1 cellular context compared by ENCODE assay signal in the genomic region with DNA sequence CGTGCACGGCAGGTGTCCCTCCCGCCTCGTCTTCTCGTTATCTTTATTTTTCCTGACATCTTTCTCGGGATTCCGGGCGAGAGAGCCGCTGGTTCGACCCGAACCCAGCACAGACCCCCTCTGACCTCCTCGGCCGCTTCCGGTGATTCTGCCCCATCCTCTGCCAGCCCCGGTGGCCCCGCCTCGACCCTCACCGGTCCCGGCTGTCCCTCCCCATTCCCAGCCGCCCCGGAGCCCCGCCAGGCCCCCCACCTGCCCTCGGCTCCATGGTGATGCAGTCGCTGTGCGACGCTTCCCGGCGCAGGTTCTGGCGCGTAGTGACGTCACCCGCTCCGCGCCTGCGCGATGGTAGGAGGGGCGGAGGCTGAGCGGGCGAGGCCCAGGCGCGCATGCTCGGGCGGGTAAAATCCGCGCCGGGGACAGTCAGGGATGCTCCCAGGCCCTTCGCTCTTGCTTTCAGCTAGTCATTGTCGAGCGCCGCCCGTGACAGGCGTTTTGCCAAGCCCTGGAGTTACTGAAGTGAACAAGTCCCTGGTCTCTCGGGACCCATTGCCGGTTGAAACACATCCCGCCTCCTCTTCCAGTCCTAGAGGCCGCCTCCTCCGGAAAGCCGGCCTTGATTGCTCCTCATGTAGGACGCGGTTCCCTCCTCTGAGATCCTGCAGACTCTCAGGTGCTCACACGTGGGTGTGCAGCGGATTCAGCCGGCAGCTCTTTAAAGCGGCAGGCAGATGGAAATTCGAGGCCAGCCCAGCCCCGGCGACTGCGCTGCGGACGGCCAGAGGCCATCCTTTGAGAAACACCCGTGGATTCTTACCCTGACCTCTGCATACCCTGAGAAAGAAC.
A peak's percentile ranks its signal among the peaks of the same experiment; 100 is the strongest.
TF ChIP-seq lines count a peak whose summit lies in the region.

A gene with protein sequence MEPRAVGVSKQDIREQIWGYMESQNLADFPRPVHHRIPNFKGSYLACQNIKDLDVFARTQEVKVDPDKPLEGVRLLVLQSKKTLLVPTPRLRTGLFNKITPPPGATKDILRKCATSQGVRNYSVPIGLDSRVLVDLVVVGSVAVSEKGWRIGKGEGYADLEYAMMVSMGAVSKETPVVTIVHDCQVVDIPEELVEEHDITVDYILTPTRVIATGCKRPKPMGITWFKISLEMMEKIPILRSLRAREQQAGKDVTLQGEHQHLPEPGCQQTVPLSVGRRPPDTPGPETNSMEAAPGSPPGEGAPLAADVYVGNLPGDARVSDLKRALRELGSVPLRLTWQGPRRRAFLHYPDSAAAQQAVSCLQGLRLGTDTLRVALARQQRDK (minus strand): TSS at position 319 of the 846 bp plus-strand sequence. CDS start 51 bp downstream, at position 268.

TF ChIP-seq in HepG2, 621 proteins besides CTCF, POLR2A, EP300 and RAD21 (continued from another document and continues in another):
- TF ChIP-seq, protein P1, sequence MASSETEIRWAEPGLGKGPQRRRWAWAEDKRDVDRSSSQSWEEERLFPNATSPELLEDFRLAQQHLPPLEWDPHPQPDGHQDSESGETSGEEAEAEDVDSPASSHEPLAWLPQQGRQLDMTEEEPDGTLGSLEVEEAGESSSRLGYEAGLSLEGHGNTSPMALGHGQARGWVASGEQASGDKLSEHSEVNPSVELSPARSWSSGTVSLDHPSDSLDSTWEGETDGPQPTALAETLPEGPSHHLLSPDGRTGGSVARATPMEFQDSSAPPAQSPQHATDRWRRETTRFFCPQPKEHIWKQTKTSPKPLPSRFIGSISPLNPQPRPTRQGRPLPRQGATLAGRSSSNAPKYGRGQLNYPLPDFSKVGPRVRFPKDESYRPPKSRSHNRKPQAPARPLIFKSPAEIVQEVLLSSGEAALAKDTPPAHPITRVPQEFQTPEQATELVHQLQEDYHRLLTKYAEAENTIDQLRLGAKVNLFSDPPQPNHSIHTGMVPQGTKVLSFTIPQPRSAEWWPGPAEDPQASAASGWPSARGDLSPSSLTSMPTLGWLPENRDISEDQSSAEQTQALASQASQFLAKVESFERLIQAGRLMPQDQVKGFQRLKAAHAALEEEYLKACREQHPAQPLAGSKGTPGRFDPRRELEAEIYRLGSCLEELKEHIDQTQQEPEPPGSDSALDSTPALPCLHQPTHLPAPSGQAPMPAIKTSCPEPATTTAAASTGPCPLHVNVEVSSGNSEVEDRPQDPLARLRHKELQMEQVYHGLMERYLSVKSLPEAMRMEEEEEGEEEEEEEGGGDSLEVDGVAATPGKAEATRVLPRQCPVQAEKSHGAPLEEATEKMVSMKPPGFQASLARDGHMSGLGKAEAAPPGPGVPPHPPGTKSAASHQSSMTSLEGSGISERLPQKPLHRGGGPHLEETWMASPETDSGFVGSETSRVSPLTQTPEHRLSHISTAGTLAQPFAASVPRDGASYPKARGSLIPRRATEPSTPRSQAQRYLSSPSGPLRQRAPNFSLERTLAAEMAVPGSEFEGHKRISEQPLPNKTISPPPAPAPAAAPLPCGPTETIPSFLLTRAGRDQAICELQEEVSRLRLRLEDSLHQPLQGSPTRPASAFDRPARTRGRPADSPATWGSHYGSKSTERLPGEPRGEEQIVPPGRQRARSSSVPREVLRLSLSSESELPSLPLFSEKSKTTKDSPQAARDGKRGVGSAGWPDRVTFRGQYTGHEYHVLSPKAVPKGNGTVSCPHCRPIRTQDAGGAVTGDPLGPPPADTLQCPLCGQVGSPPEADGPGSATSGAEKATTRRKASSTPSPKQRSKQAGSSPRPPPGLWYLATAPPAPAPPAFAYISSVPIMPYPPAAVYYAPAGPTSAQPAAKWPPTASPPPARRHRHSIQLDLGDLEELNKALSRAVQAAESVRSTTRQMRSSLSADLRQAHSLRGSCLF (CRISPR knock-in tag; IDR thresholded peaks at IDR 0.05; ENCODE audit: borderline replicate concordance), result no peak
- TF ChIP-seq SAP130 (CRISPR knock-in tag; IDR thresholded peaks at IDR 0.05; ENCODE audit: low read depth), result peak; percentile 84
- TF ChIP-seq, protein P2, sequence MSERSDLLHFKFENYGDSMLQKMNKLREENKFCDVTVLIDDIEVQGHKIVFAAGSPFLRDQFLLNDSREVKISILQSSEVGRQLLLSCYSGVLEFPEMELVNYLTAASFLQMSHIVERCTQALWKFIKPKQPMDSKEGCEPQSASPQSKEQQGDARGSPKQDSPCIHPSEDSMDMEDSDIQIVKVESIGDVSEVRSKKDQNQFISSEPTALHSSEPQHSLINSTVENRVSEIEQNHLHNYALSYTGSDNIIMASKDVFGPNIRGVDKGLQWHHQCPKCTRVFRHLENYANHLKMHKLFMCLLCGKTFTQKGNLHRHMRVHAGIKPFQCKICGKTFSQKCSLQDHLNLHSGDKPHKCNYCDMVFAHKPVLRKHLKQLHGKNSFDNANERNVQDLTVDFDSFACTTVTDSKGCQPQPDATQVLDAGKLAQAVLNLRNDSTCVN (CRISPR knock-in tag; IDR thresholded peaks at IDR 0.05; ENCODE audit: borderline replicate concordance), result peak; percentile 9; the same call in 1 of the 2 replicates
- TF ChIP-seq, protein P3, sequence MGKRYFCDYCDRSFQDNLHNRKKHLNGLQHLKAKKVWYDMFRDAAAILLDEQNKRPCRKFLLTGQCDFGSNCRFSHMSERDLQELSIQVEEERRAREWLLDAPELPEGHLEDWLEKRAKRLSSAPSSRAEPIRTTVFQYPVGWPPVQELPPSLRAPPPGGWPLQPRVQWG (CRISPR knock-in tag; IDR thresholded peaks at IDR 0.05; ENCODE audit: borderline replicate concordance, low read depth), result no peak
- TF ChIP-seq, protein P4, sequence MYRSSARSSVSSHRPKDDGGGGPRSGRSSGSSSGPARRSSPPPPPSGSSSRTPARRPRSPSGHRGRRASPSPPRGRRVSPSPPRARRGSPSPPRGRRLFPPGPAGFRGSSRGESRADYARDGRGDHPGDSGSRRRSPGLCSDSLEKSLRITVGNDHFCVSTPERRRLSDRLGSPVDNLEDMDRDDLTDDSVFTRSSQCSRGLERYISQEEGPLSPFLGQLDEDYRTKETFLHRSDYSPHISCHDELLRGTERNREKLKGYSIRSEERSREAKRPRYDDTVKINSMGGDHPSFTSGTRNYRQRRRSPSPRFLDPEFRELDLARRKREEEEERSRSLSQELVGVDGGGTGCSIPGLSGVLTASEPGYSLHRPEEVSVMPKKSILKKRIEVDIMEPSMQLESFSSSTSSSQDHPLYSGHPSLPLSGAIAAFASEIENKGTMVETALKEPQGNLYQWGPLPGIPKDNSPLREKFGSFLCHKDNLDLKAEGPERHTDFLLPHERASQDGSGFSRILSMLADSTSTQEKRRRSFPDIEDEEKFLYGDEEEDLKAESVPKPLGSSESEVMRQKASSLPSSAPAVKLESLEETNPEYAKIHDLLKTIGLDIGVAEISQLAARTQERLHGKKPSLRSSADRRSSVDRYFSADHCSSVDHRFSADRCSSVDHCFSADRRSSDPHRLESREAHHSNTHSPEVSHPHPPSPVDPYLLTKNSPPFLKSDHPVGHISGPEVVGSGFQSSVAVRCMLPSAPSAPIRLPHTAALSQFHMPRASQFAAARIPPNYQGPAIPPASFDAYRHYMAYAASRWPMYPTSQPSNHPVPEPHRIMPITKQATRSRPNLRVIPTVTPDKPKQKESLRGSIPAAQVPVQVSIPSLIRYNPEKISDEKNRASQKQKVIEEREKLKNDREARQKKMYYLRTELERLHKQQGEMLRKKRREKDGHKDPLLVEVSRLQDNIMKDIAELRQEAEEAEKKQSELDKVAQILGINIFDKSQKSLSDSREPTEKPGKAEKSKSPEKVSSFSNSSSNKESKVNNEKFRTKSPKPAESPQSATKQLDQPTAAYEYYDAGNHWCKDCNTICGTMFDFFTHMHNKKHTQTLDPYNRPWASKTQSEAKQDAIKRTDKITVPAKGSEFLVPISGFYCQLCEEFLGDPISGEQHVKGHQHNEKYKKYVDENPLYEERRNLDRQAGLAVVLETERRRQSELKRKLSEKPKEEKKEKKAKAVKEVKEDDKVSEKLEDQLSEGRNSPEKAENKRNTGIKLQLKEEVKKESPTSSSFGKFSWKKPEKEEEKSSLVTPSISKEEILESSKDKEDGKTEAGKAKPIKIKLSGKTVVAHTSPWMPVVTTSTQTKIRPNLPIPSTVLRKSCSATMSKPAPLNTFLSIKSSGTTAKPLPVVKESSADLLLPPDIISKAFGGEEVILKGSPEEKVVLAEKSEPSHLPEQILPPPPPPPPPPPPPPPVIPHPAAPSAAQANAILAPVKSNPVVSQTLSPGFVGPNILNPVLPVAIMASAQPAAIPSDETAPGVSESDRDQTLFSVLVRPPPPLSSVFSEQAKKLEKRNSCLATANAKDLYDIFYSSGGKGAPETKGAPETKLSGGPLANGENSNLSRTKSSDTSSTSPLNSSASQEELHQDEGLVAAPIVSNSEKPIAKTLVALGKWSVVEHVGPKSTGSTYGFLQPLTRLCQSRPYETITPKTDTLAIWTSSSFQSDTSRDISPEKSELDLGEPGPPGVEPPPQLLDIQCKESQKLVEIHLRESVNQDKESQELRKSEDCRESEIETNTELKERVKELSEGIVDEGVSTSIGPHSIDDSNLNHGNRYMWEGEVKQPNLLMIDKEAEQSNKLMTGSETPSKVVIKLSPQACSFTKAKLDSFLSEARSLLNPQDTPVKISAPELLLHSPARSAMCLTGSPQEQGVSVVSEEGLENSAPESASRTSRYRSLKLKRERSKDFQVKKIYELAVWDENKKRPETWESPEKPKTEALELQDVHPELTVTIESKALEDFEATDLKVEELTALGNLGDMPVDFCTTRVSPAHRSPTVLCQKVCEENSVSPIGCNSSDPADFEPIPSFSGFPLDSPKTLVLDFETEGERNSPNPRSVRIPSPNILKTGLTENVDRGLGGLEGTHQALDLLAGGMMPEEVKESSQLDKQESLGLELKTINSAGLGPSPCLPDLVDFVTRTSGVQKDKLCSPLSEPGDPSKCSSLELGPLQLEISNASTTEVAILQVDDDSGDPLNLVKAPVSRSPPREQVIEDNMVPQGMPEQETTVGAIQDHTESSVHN (CRISPR knock-in tag; IDR thresholded peaks at IDR 0.05), result peak; percentile 79; the same call in 1 of the 2 replicates
- TF ChIP-seq, protein P5, sequence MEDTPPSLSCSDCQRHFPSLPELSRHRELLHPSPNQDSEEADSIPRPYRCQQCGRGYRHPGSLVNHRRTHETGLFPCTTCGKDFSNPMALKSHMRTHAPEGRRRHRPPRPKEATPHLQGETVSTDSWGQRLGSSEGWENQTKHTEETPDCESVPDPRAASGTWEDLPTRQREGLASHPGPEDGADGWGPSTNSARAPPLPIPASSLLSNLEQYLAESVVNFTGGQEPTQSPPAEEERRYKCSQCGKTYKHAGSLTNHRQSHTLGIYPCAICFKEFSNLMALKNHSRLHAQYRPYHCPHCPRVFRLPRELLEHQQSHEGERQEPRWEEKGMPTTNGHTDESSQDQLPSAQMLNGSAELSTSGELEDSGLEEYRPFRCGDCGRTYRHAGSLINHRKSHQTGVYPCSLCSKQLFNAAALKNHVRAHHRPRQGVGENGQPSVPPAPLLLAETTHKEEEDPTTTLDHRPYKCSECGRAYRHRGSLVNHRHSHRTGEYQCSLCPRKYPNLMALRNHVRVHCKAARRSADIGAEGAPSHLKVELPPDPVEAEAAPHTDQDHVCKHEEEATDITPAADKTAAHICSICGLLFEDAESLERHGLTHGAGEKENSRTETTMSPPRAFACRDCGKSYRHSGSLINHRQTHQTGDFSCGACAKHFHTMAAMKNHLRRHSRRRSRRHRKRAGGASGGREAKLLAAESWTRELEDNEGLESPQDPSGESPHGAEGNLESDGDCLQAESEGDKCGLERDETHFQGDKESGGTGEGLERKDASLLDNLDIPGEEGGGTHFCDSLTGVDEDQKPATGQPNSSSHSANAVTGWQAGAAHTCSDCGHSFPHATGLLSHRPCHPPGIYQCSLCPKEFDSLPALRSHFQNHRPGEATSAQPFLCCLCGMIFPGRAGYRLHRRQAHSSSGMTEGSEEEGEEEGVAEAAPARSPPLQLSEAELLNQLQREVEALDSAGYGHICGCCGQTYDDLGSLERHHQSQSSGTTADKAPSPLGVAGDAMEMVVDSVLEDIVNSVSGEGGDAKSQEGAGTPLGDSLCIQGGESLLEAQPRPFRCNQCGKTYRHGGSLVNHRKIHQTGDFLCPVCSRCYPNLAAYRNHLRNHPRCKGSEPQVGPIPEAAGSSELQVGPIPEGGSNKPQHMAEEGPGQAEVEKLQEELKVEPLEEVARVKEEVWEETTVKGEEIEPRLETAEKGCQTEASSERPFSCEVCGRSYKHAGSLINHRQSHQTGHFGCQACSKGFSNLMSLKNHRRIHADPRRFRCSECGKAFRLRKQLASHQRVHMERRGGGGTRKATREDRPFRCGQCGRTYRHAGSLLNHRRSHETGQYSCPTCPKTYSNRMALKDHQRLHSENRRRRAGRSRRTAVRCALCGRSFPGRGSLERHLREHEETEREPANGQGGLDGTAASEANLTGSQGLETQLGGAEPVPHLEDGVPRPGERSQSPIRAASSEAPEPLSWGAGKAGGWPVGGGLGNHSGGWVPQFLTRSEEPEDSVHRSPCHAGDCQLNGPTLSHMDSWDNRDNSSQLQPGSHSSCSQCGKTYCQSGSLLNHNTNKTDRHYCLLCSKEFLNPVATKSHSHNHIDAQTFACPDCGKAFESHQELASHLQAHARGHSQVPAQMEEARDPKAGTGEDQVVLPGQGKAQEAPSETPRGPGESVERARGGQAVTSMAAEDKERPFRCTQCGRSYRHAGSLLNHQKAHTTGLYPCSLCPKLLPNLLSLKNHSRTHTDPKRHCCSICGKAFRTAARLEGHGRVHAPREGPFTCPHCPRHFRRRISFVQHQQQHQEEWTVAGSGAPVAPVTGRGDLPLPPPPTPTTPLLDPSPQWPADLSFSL (CRISPR knock-in tag; IDR thresholded peaks at IDR 0.05), result no peak
- no peak for TF ChIP-seq HHEX (CRISPR knock-in tag; IDR thresholded peaks at IDR 0.05)
- no peak for TF ChIP-seq ZSCAN20 (CRISPR knock-in tag; IDR thresholded peaks at IDR 0.05; ENCODE audit: borderline replicate concordance)
- no peak for TF ChIP-seq CHD2 (IDR thresholded peaks at IDR 0.05; ENCODE audit: low read depth, low read length)
- TF ChIP-seq ZNF563 (CRISPR knock-in tag; IDR thresholded peaks at IDR 0.05), result peak; percentile 50; the same call in 1 of the 2 replicates
- peak; percentile 74; the same call in 1 of the 2 replicates for TF ChIP-seq KLF11 (CRISPR knock-in tag; IDR thresholded peaks at IDR 0.05)
- TF ChIP-seq RBAK (CRISPR knock-in tag; IDR thresholded peaks at IDR 0.05), result no peak
- TF ChIP-seq, protein P6, sequence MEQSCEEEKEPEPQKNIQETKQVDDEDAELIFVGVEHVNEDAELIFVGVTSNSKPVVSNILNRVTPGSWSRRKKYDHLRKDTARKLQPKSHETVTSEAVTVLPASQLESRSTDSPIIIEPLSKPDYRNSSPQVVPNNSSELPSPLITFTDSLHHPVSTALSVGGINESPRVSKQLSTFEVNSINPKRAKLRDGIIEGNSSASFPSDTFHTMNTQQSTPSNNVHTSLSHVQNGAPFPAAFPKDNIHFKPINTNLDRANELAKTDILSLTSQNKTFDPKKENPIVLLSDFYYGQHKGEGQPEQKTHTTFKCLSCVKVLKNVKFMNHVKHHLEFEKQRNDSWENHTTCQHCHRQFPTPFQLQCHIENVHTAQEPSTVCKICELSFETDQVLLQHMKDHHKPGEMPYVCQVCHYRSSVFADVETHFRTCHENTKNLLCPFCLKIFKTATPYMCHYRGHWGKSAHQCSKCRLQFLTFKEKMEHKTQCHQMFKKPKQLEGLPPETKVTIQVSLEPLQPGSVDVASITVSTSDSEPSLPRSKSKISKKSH (CRISPR knock-in tag; IDR thresholded peaks at IDR 0.05; ENCODE audit: borderline replicate concordance), result no peak
- no peak for TF ChIP-seq PAWR (CRISPR knock-in tag; IDR thresholded peaks at IDR 0.05; ENCODE audit: borderline replicate concordance)
- TF ChIP-seq SRF (IDR thresholded peaks at IDR 0.05; ENCODE audit: low read depth, low read length), result peak; percentile 77; the same call in 1 of the 2 replicates
- peak; percentile 51 for TF ChIP-seq CEBPG (CRISPR knock-in tag; IDR thresholded peaks at IDR 0.05)
- TF ChIP-seq, protein P7, sequence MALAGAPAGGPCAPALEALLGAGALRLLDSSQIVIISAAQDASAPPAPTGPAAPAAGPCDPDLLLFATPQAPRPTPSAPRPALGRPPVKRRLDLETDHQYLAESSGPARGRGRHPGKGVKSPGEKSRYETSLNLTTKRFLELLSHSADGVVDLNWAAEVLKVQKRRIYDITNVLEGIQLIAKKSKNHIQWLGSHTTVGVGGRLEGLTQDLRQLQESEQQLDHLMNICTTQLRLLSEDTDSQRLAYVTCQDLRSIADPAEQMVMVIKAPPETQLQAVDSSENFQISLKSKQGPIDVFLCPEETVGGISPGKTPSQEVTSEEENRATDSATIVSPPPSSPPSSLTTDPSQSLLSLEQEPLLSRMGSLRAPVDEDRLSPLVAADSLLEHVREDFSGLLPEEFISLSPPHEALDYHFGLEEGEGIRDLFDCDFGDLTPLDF (CRISPR knock-in tag; IDR thresholded peaks at IDR 0.05), result peak; percentile 31; the same call in 1 of the 2 replicates
- no peak for TF ChIP-seq NPAS2 (CRISPR knock-in tag; IDR thresholded peaks at IDR 0.05; ENCODE audit: borderline replicate concordance)
